In genomic region chr6:52285174-52286068, GRCh38 we compare ENCODE assay signal across 7 cellular contexts. TPM values are rescaled to one million over a fixed set of nuclear protein-coding genes. Genes with fewer than 3 reads are reported as not detected.
DNase-seq lines count a peak whose midpoint lies in the region; ATAC-seq and TF ChIP-seq lines count a peak whose summit lies in the region.

No MANE protein-coding gene starts in this region.

- H3K9me3 Mint-ChIP-seq in central memory CD8-positive, alpha-beta T cell = no peaks in the 10 kb centered on the region
- H3K9me3 Mint-ChIP-seq in WTC11 = no peaks in the 10 kb centered on the region

- H3K27ac Mint-ChIP-seq in central memory CD8-positive, alpha-beta T cell (ENCODE audit: low read depth) = no peak overlapping the region
- no peak overlapping the region for H3K27ac Mint-ChIP-seq in WTC11

- no peaks in the 10 kb centered on the region for H3K9me3 ChIP-seq in mucosa of rectum (ENCODE audit: control insufficient read depth in 2 of 2, low read length in 2 of 2)

- peak overlapping the region; percentile 63 to 87 for H3K4me3 ChIP-seq in mucosa of rectum (ENCODE audit: low read length in 2 of 2)

- ATAC-seq in central memory CD8-positive, alpha-beta T cell (replicated peaks; ENCODE audit: extremely low read depth, poor library complexity, severe bottlenecking) = peak; percentile 47
- no peak for ATAC-seq in HG03520 (IDR thresholded peaks at IDR 0.05; ENCODE audit: unreplicated experiment)
- no peak for ATAC-seq in WTC11
- ATAC-seq in GM18511 (IDR thresholded peaks at IDR 0.05; ENCODE audit: unreplicated experiment) = no peak

- peak; percentile 10 for DNase-seq in NCI-H446 treated with DMSO at 0.1 percent for 48 hours (lab: John Stamatoyannopoulos, UW)
- DNase-seq in central memory CD8-positive, alpha-beta T cell (ENCODE audit: low spot score in 2 of 2) = no peak
- no peak for DNase-seq in WTC11 (ENCODE audit: low spot score)

- peak overlapping the region in 1 of 2 donors; percentile 42 for H3K9ac ChIP-seq in mucosa of rectum (ENCODE audit: low read depth in 1 of 2, low read length in 2 of 2)

- H3K4me3 Mint-ChIP-seq in central memory CD8-positive, alpha-beta T cell = no peak overlapping the region
- no peak overlapping the region for H3K4me3 Mint-ChIP-seq in WTC11

- peaks cover 26% of the 10 kb centered on the region for H3K4me1 Mint-ChIP-seq in central memory CD8-positive, alpha-beta T cell
- peaks cover 19% of the 10 kb centered on the region for H3K4me1 Mint-ChIP-seq in WTC11

- H3K27ac ChIP-seq in mucosa of rectum (ENCODE audit: low read depth in 2 of 2, low read length in 2 of 2) = no peak overlapping the region

- H3K27me3 Mint-ChIP-seq in central memory CD8-positive, alpha-beta T cell = no peaks in the 10 kb centered on the region
- no peaks in the 10 kb centered on the region for H3K27me3 Mint-ChIP-seq in WTC11 (ENCODE audit: low read depth)

- POLR2A ChIA-PET in WTC11 (lab: Charles Lee) = interaction anchor here (0.6 to 1.9 kb wide), 15 partner anchors 9 to 377 kb away, joined by 3 to 13 read pairs (median 4); partner anchors contain the start of genes EFHC1 and PAQR8

- 0 out of 2 replicates have a peak, but pooled peaks have one; percentile 12 for TF ChIP-seq CTCF in GM12874 (IDR thresholded peaks at IDR 0.05; ENCODE audit: insufficient read depth, low read depth, low read length)
- no peak for TF ChIP-seq CTCF in WTC11 (IDR thresholded peaks at IDR 0.05)

- peaks cover 29% of the 10 kb centered on the region for H3K36me3 Mint-ChIP-seq in central memory CD8-positive, alpha-beta T cell (ENCODE audit: insufficient read depth)
- H3K36me3 Mint-ChIP-seq in WTC11 = peaks cover 31% of the 10 kb centered on the region

- H3K36me3 ChIP-seq in mucosa of rectum (ENCODE audit: control insufficient read depth in 2 of 2, insufficient read depth in 2 of 2, low read length in 2 of 2) = peaks cover 11 to 18% of the 10 kb centered on the region in 2 donors

- peaks cover 0 to 14% of the 10 kb centered on the region in 2 donors for H3K4me1 ChIP-seq in mucosa of rectum (ENCODE audit: control insufficient read depth in 2 of 2, insufficient read depth in 2 of 2, low read length in 2 of 2)

- CTCF ChIA-PET in WTC11 (lab: Charles Lee) = interaction anchor here (0.6 to 3.0 kb wide), 12 partner anchors 14 to 367 kb away, joined by 3 to 30 read pairs (median 4); partner anchors contain the start of gene PAQR8

- H3K27me3 ChIP-seq in mucosa of rectum (ENCODE audit: control insufficient read depth in 2 of 2, insufficient read depth in 2 of 2, low read length in 2 of 2) = no peaks in the 10 kb centered on the region

TF ChIP-seq in WTC11, 78 proteins besides CTCF, POLR2A, EP300 and RAD21:
- TF ChIP-seq CREB1 (CRISPR knock-in tag; IDR thresholded peaks at IDR 0.05) (no peak), SOX15 (CRISPR knock-in tag; IDR thresholded peaks at IDR 0.05) (no peak), PRRX2 (CRISPR knock-in tag; IDR thresholded peaks at IDR 0.05) (no peak)

RNA-seq across cellular contexts. Expression of gene MCM3, which starts 0.9 kb away (rescaled TPM):
- 252 to 276 TPM (median 253 TPM) in 3 replicates for total RNA-seq in WTC11 (2021)

RNA-seq across cellular contexts. Expression of gene IL17F, which starts 41.1 kb away (rescaled TPM):
- total RNA-seq in WTC11 (2021) = not detected in 3 replicates
